Comparison of ENCODE assay signal across 1 cellular context in the genomic region with DNA sequence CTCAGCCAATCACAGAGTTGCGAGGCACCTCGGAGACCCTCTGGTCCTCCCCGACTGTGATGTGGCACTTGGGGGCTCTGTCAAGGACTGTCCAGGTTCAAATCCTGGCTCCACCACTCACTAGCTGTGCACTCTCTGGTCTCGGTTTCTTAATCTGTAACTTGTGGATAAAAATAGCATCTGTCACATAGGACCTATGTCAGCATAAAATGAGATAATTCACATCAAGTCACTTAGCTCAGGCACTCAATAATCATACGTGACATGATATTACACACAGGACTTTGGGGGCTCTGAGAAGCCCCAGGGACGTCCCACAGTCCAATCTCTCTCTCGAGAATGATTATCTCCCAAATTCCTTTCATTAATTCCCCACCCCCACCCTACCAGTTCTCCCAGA.
TF ChIP-seq lines count a peak whose summit lies in the region.

No MANE protein-coding gene starts in this region.

TF ChIP-seq in HepG2, 621 proteins besides CTCF, POLR2A, EP300 and RAD21 (continued from another document):
- TF ChIP-seq ZNF142 (CRISPR knock-in tag; IDR thresholded peaks at IDR 0.05), result no peak
- TF ChIP-seq ZNF780A (CRISPR knock-in tag; IDR thresholded peaks at IDR 0.05), result no peak
- TF ChIP-seq, protein P1, sequence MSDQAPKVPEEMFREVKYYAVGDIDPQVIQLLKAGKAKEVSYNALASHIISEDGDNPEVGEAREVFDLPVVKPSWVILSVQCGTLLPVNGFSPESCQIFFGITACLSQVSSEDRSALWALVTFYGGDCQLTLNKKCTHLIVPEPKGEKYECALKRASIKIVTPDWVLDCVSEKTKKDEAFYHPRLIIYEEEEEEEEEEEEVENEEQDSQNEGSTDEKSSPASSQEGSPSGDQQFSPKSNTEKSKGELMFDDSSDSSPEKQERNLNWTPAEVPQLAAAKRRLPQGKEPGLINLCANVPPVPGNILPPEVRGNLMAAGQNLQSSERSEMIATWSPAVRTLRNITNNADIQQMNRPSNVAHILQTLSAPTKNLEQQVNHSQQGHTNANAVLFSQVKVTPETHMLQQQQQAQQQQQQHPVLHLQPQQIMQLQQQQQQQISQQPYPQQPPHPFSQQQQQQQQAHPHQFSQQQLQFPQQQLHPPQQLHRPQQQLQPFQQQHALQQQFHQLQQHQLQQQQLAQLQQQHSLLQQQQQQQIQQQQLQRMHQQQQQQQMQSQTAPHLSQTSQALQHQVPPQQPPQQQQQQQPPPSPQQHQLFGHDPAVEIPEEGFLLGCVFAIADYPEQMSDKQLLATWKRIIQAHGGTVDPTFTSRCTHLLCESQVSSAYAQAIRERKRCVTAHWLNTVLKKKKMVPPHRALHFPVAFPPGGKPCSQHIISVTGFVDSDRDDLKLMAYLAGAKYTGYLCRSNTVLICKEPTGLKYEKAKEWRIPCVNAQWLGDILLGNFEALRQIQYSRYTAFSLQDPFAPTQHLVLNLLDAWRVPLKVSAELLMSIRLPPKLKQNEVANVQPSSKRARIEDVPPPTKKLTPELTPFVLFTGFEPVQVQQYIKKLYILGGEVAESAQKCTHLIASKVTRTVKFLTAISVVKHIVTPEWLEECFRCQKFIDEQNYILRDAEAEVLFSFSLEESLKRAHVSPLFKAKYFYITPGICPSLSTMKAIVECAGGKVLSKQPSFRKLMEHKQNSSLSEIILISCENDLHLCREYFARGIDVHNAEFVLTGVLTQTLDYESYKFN (CRISPR knock-in tag; conservative IDR thresholded peaks at IDR 0.05), result no peak
- TF ChIP-seq MAFK (conservative IDR thresholded peaks at IDR 0.05 in 1 of 2, IDR thresholded peaks at IDR 0.05 in 1 of 2; ENCODE audit: low read length in 2 of 2), result peak; percentile 71 to 76
